Comparison of ENCODE assay signal across 8 cellular contexts in the genomic region with DNA sequence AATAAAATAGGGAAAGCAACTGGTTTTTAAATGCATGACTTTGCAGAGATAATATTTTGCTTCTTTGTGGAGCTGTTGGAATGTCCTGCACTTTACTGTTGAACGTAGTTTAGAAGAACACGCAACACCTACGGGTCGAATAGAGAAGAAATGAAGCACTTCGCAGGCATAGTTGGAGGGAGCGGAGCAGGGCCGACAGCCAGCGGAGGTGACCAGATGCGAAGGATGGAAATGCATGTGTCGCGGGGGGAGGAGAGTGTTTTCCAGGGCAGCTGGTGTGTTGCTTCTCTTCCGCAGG. TPM values are rescaled to one million over a fixed set of nuclear protein-coding genes. Genes with fewer than 3 reads are reported as not detected.
DNase-seq lines count a peak whose midpoint lies in the region; ATAC-seq and TF ChIP-seq lines count a peak whose summit lies in the region.

No MANE protein-coding gene starts in this region.

- H3K27me3 ChIP-seq in brain microvascular endothelial cell (replicated peaks) (no peaks in the 10 kb centered on the region), liver (ENCODE audit: control insufficient read depth in 4 of 4, insufficient read depth in 4 of 4, low read length in 3 of 4) (no peaks in the 10 kb centered on the region), suprapubic skin (no peaks in the 10 kb centered on the region)

- TF ChIP-seq CTCF in brain microvascular endothelial cell (IDR thresholded peaks at IDR 0.05; ENCODE audit: low read depth, low read length, missing control alignments) (no peak), liver (IDR thresholded peaks at IDR 0.05; ENCODE audit: low read depth, low read length, missing input control) (no peak), suprapubic skin (IDR thresholded peaks at IDR 0.05) (no peak)

- peak overlapping the region; percentile 89 to 100 for H3K9ac ChIP-seq in liver (ENCODE audit: low read depth in 1 of 2, low read length in 2 of 2)

- no peak for TF ChIP-seq POLR2A in suprapubic skin (IDR thresholded peaks at IDR 0.05)

- 2% methylated on average over 12 of the region's 12 CpGs for WGBS in liver
- WGBS in suprapubic skin, result 7% methylated on average over 12 of the region's 12 CpGs

- H3K9me3 ChIP-seq in liver (ENCODE audit: control insufficient read depth in 4 of 4, low read length in 3 of 4) (no peaks in the 10 kb centered on the region), suprapubic skin (no peaks in the 10 kb centered on the region)

- no peak for TF ChIP-seq RAD21 in liver (IDR thresholded peaks at IDR 0.05)

- peak; percentile 69 for DNase-seq in DMS53 (lab: John Stamatoyannopoulos, UW)
- no peak for DNase-seq in DMS53 treated with DMSO at 0.1 percent for 48 hours (lab: John Stamatoyannopoulos, UW; ENCODE audit: unreplicated experiment)
- peak; percentile 68 for DNase-seq in NCI-H69 (lab: John Stamatoyannopoulos, UW)
- DNase-seq in brain microvascular endothelial cell, result no peak
- peak in 1 of 2 donors; percentile 62 for DNase-seq in suprapubic skin (ENCODE audit: low spot score in 2 of 2)

- H3K4me3 ChIP-seq in brain microvascular endothelial cell (ENCODE audit: low read depth, low read length) (peak overlapping the region; percentile 73), liver (ENCODE audit: low read depth in 1 of 3, low read length in 3 of 3) (peak overlapping the region; percentile 92 to 94 (median 93)), suprapubic skin (peak overlapping the region; percentile 83)

- H3K27ac ChIP-seq in brain microvascular endothelial cell (peak overlapping the region; percentile 96), liver (ENCODE audit: low read depth in 1 of 2, low read length in 2 of 2) (peak overlapping the region; percentile 92 to 96), suprapubic skin (peak overlapping the region; percentile 99)

- TF ChIP-seq EP300 in suprapubic skin (IDR thresholded peaks at IDR 0.05), result no peak

- H3K4me1 ChIP-seq in liver (ENCODE audit: control insufficient read depth in 4 of 4, insufficient read depth in 4 of 4, low read length in 3 of 4) (peaks cover 8 to 55% (median 38%) of the 10 kb centered on the region in 4 donors), suprapubic skin (peaks cover 66% of the 10 kb centered on the region)

- H3K36me3 ChIP-seq in brain microvascular endothelial cell (replicated peaks) (no peaks in the 10 kb centered on the region), liver (ENCODE audit: control insufficient read depth in 4 of 4, insufficient read depth in 3 of 4, low read depth in 1 of 4, low read length in 3 of 4) (no peaks in the 10 kb centered on the region), suprapubic skin (peaks cover 2% of the 10 kb centered on the region)

- no peak for ATAC-seq in GM21619 (IDR thresholded peaks at IDR 0.05; ENCODE audit: unreplicated experiment)
- ATAC-seq in GM18909 (IDR thresholded peaks at IDR 0.05; ENCODE audit: poor library complexity, unreplicated experiment), result no peak

- in situ Hi-C loops in brain microvascular endothelial cell (cut with HindIII; ENCODE audit: low pct_ligation_motif_present, low sequenced_read_pairs), result no loop called here

TF ChIP-seq in liver, 16 proteins besides CTCF, POLR2A, EP300 and RAD21:
- TF ChIP-seq HNF4G (IDR thresholded peaks at IDR 0.05) (no peak), FOXA2 (IDR thresholded peaks at IDR 0.05) (no peak), JUND (IDR thresholded peaks at IDR 0.05) (no peak), REST (IDR thresholded peaks at IDR 0.05) (no peak), ZBTB33 (IDR thresholded peaks at IDR 0.05) (no peak), TAF1 (conservative IDR thresholded peaks at IDR 0.05) (no peak), HNF4A (conservative IDR thresholded peaks at IDR 0.05) (no peak), FOXA1 (IDR thresholded peaks at IDR 0.05) (no peak), RXRA (IDR thresholded peaks at IDR 0.05) (no peak), MAX (IDR thresholded peaks at IDR 0.05) (no peak), SP1 (IDR thresholded peaks at IDR 0.05) (no peak), GABPA (IDR thresholded peaks at IDR 0.05 in 1 of 2, conservative IDR thresholded peaks at IDR 0.05 in 1 of 2) (no peak)
- TF ChIP-seq, protein P1, sequence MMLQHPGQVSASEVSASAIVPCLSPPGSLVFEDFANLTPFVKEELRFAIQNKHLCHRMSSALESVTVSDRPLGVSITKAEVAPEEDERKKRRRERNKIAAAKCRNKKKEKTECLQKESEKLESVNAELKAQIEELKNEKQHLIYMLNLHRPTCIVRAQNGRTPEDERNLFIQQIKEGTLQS (IDR thresholded peaks at IDR 0.05), result no peak

RNA-seq across cellular contexts. Expression of gene CEBPG, which starts 0.8 kb away (rescaled TPM):
- 10 to 100 TPM; 18.0 to 36.1 TPM for total RNA-seq in liver
- 10 to 100 TPM; 16.9 to 30.3 TPM for polyA plus RNA-seq in liver
- total RNA-seq in suprapubic skin, result 10 to 100 TPM; 37.7 to 63.0 (median 45.2) TPM

Comparison
In these comparisons a context has a peak if more than half of its experiments do, and no peak if none do; other contexts are left out.
1. DNase-seq: peak in DMS53 (single experiment) and NCI-H69 (single experiment); none in DMS53 treated with DMSO at 0.1 percent for 48 hours (single experiment) and brain microvascular endothelial cell (single experiment).
2. Peak in every context shown above with its lines, with median percentiles within 50 percentile points of each other: H3K27ac ChIP-seq and H3K4me3 ChIP-seq.